Comparison of ENCODE assay signal across 1 cellular context in the genomic region with DNA sequence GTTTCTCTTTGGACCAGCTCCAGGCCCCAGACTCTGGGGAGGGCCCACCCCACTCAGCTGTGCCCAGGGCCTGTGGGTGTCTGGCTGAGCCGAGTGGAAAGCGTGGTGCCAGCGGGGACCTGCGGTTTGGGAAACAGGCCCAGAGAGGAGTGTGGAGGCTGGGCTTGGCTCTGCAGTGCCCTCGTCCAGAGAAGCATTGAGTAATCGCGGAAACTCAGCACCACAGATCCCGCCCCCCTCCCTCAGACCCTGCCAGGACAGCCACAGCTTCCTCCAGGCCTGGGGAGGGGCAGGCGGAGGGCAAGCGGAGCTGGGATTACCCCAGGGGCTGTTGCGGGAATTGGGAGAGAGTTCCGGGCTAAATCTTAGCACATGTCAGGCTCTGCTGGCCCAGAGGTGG.
TF ChIP-seq lines count a peak whose summit lies in the region.

No MANE protein-coding gene starts in this region.

TF ChIP-seq in HepG2, 621 proteins besides CTCF, POLR2A, EP300 and RAD21 (continued from another document and continues in another):
- no peak for TF ChIP-seq IKZF1 (IDR thresholded peaks at IDR 0.05)
- no peak for TF ChIP-seq PCBP1 (IDR thresholded peaks at IDR 0.05; ENCODE audit: borderline replicate concordance, low read depth, low read length)
- no peak for TF ChIP-seq ZNF678 (CRISPR knock-in tag; IDR thresholded peaks at IDR 0.05)
- TF ChIP-seq ZNF761 (CRISPR knock-in tag; conservative IDR thresholded peaks at IDR 0.05) = no peak
- no peak for TF ChIP-seq MTA3 (CRISPR knock-in tag; IDR thresholded peaks at IDR 0.05)
- 0 out of 2 replicates have a peak, but pooled peaks have one; percentile 7 for TF ChIP-seq RARA (CRISPR knock-in tag; IDR thresholded peaks at IDR 0.05)
- no peak for TF ChIP-seq TEAD2 (CRISPR knock-in tag; IDR thresholded peaks at IDR 0.05)
- TF ChIP-seq NR2F6 (IDR thresholded peaks at IDR 0.05) = no peak
- TF ChIP-seq NR2F6 (CRISPR knock-in tag; IDR thresholded peaks at IDR 0.05) = peak; percentile 50; the same call in 1 of the 2 replicates
- TF ChIP-seq TARDBP (CRISPR knock-in tag; IDR thresholded peaks at IDR 0.05) = no peak
- no peak for TF ChIP-seq ZNF260 (CRISPR knock-in tag; IDR thresholded peaks at IDR 0.05; ENCODE audit: borderline replicate concordance, low read depth)
- TF ChIP-seq, protein P1, sequence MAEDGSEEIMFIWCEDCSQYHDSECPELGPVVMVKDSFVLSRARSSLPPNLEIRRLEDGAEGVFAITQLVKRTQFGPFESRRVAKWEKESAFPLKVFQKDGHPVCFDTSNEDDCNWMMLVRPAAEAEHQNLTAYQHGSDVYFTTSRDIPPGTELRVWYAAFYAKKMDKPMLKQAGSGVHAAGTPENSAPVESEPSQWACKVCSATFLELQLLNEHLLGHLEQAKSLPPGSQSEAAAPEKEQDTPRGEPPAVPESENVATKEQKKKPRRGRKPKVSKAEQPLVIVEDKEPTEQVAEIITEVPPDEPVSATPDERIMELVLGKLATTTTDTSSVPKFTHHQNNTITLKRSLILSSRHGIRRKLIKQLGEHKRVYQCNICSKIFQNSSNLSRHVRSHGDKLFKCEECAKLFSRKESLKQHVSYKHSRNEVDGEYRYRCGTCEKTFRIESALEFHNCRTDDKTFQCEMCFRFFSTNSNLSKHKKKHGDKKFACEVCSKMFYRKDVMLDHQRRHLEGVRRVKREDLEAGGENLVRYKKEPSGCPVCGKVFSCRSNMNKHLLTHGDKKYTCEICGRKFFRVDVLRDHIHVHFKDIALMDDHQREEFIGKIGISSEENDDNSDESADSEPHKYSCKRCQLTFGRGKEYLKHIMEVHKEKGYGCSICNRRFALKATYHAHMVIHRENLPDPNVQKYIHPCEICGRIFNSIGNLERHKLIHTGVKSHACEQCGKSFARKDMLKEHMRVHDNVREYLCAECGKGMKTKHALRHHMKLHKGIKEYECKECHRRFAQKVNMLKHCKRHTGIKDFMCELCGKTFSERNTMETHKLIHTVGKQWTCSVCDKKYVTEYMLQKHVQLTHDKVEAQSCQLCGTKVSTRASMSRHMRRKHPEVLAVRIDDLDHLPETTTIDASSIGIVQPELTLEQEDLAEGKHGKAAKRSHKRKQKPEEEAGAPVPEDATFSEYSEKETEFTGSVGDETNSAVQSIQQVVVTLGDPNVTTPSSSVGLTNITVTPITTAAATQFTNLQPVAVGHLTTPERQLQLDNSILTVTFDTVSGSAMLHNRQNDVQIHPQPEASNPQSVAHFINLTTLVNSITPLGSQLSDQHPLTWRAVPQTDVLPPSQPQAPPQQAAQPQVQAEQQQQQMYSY (CRISPR knock-in tag; IDR thresholded peaks at IDR 0.05) = no peak
- no peak for TF ChIP-seq RBAK (CRISPR knock-in tag; IDR thresholded peaks at IDR 0.05)
- peak; percentile 43; the same call in 1 of the 2 replicates for TF ChIP-seq FOSL2 (CRISPR knock-in tag; IDR thresholded peaks at IDR 0.05)
- TF ChIP-seq ZNF703 (CRISPR knock-in tag; IDR thresholded peaks at IDR 0.05; ENCODE audit: borderline replicate concordance) = no peak
- TF ChIP-seq ZNF878 (CRISPR knock-in tag; IDR thresholded peaks at IDR 0.05) = no peak
- no peak for TF ChIP-seq SNRNP70 (IDR thresholded peaks at IDR 0.05; ENCODE audit: low read depth, low read length)
- no peak for TF ChIP-seq SP2 (CRISPR knock-in tag; IDR thresholded peaks at IDR 0.05)
- no peak for TF ChIP-seq HMG20B (CRISPR knock-in tag; conservative IDR thresholded peaks at IDR 0.05)
- TF ChIP-seq FOSL1 (CRISPR knock-in tag; IDR thresholded peaks at IDR 0.05; ENCODE audit: borderline replicate concordance) = no peak
- TF ChIP-seq ATF7 (IDR thresholded peaks at IDR 0.05) = no peak
- TF ChIP-seq ATF7 (CRISPR knock-in tag; IDR thresholded peaks at IDR 0.05) = no peak
- TF ChIP-seq ONECUT2 (CRISPR knock-in tag; IDR thresholded peaks at IDR 0.05) = no peak
- TF ChIP-seq ZBTB40 (IDR thresholded peaks at IDR 0.05) = no peak
- TF ChIP-seq ZBTB40 (CRISPR knock-in tag; IDR thresholded peaks at IDR 0.05) = no peak
- no peak for TF ChIP-seq NKX3-1 (CRISPR knock-in tag; IDR thresholded peaks at IDR 0.05)
- TF ChIP-seq JUND (CRISPR knock-in tag; IDR thresholded peaks at IDR 0.05) = no peak
- no peak for TF ChIP-seq MXD1 (CRISPR knock-in tag; IDR thresholded peaks at IDR 0.05)
- TF ChIP-seq ZNF430 (CRISPR knock-in tag; IDR thresholded peaks at IDR 0.05) = no peak
- TF ChIP-seq STAG1 (CRISPR knock-in tag; IDR thresholded peaks at IDR 0.05) = peak; percentile 17; the same call in 1 of the 2 replicates
- TF ChIP-seq, protein P2, sequence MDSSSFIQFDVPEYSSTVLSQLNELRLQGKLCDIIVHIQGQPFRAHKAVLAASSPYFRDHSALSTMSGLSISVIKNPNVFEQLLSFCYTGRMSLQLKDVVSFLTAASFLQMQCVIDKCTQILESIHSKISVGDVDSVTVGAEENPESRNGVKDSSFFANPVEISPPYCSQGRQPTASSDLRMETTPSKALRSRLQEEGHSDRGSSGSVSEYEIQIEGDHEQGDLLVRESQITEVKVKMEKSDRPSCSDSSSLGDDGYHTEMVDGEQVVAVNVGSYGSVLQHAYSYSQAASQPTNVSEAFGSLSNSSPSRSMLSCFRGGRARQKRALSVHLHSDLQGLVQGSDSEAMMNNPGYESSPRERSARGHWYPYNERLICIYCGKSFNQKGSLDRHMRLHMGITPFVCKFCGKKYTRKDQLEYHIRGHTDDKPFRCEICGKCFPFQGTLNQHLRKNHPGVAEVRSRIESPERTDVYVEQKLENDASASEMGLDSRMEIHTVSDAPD (CRISPR knock-in tag; IDR thresholded peaks at IDR 0.05) = no peak
- no peak for TF ChIP-seq RFXAP (CRISPR knock-in tag; IDR thresholded peaks at IDR 0.05; ENCODE audit: borderline replicate concordance)
- TF ChIP-seq NCOA5 (CRISPR knock-in tag; IDR thresholded peaks at IDR 0.05) = no peak
- TF ChIP-seq MEF2D (CRISPR knock-in tag; IDR thresholded peaks at IDR 0.05) = no peak
- TF ChIP-seq ZNF776 (CRISPR knock-in tag; IDR thresholded peaks at IDR 0.05) = no peak
- 0 out of 2 replicates have a peak, but pooled peaks have one; percentile 19 for TF ChIP-seq ZNF891 (CRISPR knock-in tag; IDR thresholded peaks at IDR 0.05)
- TF ChIP-seq THYN1 (CRISPR knock-in tag; IDR thresholded peaks at IDR 0.05; ENCODE audit: borderline replicate concordance, low read depth) = no peak
- no peak for TF ChIP-seq PHF20 (CRISPR knock-in tag; IDR thresholded peaks at IDR 0.05)
- TF ChIP-seq CCAR2 (optimal IDR thresholded peaks at IDR 0.05; ENCODE audit: low read depth, low read length) = no peak
- TF ChIP-seq, protein P3, sequence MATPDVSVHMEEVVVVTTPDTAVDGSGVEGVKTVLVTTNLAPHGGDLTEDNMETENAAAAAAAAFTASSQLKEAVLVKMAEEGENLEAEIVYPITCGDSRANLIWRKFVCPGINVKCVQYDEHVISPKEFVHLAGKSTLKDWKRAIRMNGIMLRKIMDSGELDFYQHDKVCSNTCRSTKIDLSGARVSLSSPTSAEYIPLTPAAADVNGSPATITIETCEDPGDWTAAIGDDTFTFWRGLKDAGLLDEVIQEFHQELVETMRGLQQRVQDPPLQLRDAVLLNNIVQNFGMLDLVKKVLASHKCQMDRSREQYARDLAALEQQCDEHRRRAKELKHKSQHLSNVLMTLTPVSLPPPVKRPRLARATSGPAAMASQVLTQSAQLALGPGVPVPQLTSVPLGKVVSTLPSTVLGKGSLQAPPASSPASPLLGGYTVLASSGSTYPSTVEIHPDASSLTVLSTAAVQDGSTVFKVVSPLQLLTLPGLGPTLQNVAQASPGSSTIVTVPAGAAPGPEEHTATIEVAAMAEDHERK (CRISPR knock-in tag; IDR thresholded peaks at IDR 0.05; ENCODE audit: low read depth) = no peak
- no peak for TF ChIP-seq ZNF383 (CRISPR knock-in tag; IDR thresholded peaks at IDR 0.05; ENCODE audit: borderline replicate concordance)
- TF ChIP-seq TCF7L2 (IDR thresholded peaks at IDR 0.05; ENCODE audit: low read depth, low read length) = no peak
- no peak for TF ChIP-seq FOXP4 (CRISPR knock-in tag; IDR thresholded peaks at IDR 0.05)
- TF ChIP-seq PPARG (CRISPR knock-in tag; conservative IDR thresholded peaks at IDR 0.05) = no peak; the same call in 1 of the 2 replicates
- TF ChIP-seq ZNF710 (CRISPR knock-in tag; IDR thresholded peaks at IDR 0.05; ENCODE audit: borderline replicate concordance) = 0 out of 2 replicates have a peak, but pooled peaks have one; percentile 67
- peak; percentile 35 for TF ChIP-seq ZNF768 (CRISPR knock-in tag; IDR thresholded peaks at IDR 0.05)
